Comparison of ENCODE assay signal across 9 cellular contexts in the genomic region with DNA sequence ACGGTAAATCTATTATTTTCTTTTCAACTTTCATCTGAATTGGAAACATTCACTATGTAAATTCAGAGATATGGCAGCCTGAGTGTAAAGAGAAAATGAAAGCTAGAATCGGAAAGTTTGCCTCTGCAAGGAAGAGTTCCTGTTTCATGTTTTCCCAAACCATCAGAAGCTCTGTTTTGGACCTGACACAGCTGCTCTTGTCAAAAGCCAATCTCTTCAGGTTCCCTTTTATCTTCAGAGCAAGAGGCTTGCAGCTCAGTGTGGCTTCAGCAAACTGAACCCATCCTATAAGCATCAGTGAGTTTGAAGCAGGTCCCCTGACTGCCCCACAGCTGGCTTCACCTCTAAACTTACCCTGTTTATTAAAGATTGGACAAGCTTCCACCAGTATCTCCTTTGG.
DNase-seq lines count a peak whose midpoint lies in the region; ATAC-seq, FAIRE-seq and TF ChIP-seq lines count a peak whose summit lies in the region.
"Had no signal": no experiment of that assay in that cellular context is flagged by ENCODE, and none has a peak within 500 bp of the region (broad histone marks: within the 10 kb centered on the region; RNA-seq: fewer than 3 reads in every experiment).

No MANE protein-coding gene starts in this region.

- no peaks in the 10 kb centered on the region for H3K36me3 ChIP-seq in uterus

- H3K9me3 ChIP-seq in uterus: no peaks in the 10 kb centered on the region

- FAIRE-seq in A204.1 (lab: Jason Lieb, UNC): peak; percentile 37
- FAIRE-seq: keratinocyte had no signal

- ATAC-seq in GM19328 (IDR thresholded peaks at IDR 0.05; ENCODE audit: unreplicated experiment) (peak; percentile 77), HG03139 (IDR thresholded peaks at IDR 0.05; ENCODE audit: unreplicated experiment) (peak; percentile 66)

- peak; percentile 34 for DNase-seq in choroid plexus epithelial cell (ENCODE audit: low read depth)
- DNase-seq in activated naive CD4-positive, alpha-beta T cell treated with anti-CD3 and anti-CD28 coated beads, Interleukin-2, amount 50 U/mL, for 16 hours: no peak
- DNase-seq in uterus: no peak
- DNase-seq in NK-92 (lab: John Stamatoyannopoulos, UW; ENCODE audit: unreplicated experiment): no peak
- no peak for DNase-seq in foreskin fibroblast

- peak overlapping the region in 1 of 2 donors; percentile 17 for H3K27ac ChIP-seq in uterus

- no peaks in the 10 kb centered on the region for H3K4me1 ChIP-seq in uterus

- intact Hi-C loops in uterus (cut with DNase I; ENCODE audit: low total_unique reads): no loop called here

- H3K4me3 ChIP-seq in choroid plexus epithelial cell (ENCODE audit: low read depth, low read length) (peak overlapping the region; percentile 37), uterus (peak overlapping the region in 1 of 2 donors; percentile 6), foreskin fibroblast (ENCODE audit: low read depth in 1 of 2, low read length in 2 of 2) (peak overlapping the region in 1 of 2 donors; percentile 40)

- TF ChIP-seq CTCF in choroid plexus epithelial cell (conservative IDR thresholded peaks at IDR 0.05; ENCODE audit: low read depth, low read length) (no peak), uterus (IDR thresholded peaks at IDR 0.05) (no peak), foreskin fibroblast (IDR thresholded peaks at IDR 0.05; ENCODE audit: low read depth, low read length) (no peak)

- no peaks in the 10 kb centered on the region for H3K27me3 ChIP-seq in uterus

- no peak for TF ChIP-seq POLR2A in uterus (IDR thresholded peaks at IDR 0.05)
